ENCODE assay signal across 1 cellular context in the genomic region with DNA sequence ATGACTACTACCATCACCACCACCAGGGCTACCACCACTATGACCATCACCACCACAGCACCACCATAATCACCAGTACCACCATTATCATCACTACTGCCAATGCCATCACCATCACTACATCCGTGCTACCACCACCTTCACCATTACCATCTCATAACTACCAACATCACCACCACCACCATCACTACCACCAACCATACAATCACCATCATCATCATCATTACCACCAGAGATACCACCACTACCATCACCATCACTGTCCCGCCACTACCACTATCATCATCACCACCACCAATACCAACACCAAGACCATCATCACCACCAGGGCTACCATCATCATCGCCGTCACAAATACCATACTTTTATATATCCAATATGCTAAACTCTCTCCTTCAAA.
TF ChIP-seq lines count a peak whose summit lies in the region.

No MANE protein-coding gene starts in this region.

TF ChIP-seq in HEK293, 187 proteins besides CTCF, POLR2A, EP300 and RAD21 (continued from another document):
- TF ChIP-seq, protein P1, sequence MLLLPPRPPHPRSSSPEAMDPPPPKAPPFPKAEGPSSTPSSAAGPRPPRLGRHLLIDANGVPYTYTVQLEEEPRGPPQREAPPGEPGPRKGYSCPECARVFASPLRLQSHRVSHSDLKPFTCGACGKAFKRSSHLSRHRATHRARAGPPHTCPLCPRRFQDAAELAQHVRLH (tag by site-specific recombination; IDR thresholded peaks at IDR 0.05) = peak; percentile 48; the same call in 1 of the 2 replicates
- TF ChIP-seq ZBTB20 (tag by site-specific recombination; IDR thresholded peaks at IDR 0.05) (0 out of 2 replicates have a peak, but pooled peaks have one; percentile 30), ZNF514 (tag by site-specific recombination; IDR thresholded peaks at IDR 0.05) (no peak), ZNF544 (tag by site-specific recombination; IDR thresholded peaks at IDR 0.05) (peak; percentile 33; the same call in 1 of the 2 replicates), ZNF248 (tag by site-specific recombination; IDR thresholded peaks at IDR 0.05) (no peak), ZNF561 (tag by site-specific recombination; IDR thresholded peaks at IDR 0.05; ENCODE audit: borderline replicate concordance) (no peak), ZNF624 (tag by site-specific recombination; IDR thresholded peaks at IDR 0.05) (no peak), ZNF830 (tag by site-specific recombination; IDR thresholded peaks at IDR 0.05; ENCODE audit: low read depth) (no peak), ZEB2 (tag by site-specific recombination; IDR thresholded peaks at IDR 0.05) (no peak), ZBTB21 (tag by site-specific recombination; IDR thresholded peaks at IDR 0.05) (no peak), ZNF350 (tag by site-specific recombination; IDR thresholded peaks at IDR 0.05) (no peak), ZNF76 (tag by site-specific recombination; IDR thresholded peaks at IDR 0.05; ENCODE audit: borderline replicate concordance, low read depth) (no peak)
- TF ChIP-seq, protein P2, sequence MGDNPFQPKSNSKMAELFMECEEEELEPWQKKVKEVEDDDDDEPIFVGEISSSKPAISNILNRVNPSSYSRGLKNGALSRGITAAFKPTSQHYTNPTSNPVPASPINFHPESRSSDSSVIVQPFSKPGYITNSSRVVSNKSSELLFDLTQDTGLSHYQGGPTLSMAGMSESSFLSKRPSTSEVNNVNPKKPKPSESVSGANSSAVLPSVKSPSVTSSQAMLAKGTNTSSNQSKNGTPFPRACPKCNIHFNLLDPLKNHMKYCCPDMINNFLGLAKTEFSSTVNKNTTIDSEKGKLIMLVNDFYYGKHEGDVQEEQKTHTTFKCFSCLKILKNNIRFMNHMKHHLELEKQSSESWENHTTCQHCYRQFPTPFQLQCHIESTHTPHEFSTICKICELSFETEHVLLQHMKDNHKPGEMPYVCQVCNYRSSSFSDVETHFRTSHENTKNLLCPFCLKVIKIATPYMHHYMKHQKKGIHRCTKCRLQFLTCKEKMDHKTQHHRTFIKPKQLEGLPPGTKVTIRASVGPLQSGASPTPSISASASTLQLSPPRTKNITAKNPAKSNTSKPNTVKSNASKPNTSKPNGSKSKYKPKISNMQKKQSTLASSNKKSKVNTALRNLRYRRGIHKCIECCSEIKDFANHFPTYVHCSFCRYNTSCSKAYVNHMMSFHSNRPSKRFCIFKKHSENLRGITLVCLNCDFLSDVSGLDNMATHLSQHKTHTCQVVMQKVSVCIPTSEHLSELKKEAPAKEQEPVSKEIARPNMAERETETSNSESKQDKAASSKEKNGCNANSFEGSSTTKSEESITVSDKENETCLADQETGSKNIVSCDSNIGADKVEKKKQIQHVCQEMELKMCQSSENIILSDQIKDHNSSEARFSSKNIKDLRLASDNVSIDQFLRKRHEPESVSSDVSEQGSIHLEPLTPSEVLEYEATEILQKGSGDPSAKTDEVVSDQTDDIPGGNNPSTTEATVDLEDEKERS (tag by site-specific recombination; IDR thresholded peaks at IDR 0.05) = no peak
- TF ChIP-seq, protein P3, sequence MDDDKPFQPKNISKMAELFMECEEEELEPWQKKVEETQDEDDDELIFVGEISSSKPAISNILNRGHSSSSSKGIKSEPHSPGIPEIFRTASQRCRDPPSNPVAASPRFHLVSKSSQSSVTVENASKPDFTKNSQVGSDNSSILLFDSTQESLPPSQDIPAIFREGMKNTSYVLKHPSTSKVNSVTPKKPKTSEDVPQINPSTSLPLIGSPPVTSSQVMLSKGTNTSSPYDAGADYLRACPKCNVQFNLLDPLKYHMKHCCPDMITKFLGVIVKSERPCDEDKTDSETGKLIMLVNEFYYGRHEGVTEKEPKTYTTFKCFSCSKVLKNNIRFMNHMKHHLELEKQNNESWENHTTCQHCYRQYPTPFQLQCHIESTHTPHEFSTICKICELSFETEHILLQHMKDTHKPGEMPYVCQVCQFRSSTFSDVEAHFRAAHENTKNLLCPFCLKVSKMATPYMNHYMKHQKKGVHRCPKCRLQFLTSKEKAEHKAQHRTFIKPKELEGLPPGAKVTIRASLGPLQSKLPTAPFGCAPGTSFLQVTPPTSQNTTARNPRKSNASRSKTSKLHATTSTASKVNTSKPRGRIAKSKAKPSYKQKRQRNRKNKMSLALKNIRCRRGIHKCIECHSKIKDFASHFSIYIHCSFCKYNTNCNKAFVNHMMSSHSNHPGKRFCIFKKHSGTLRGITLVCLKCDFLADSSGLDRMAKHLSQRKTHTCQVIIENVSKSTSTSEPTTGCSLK (tag by site-specific recombination; IDR thresholded peaks at IDR 0.05) = no peak
- TF ChIP-seq, protein P4, sequence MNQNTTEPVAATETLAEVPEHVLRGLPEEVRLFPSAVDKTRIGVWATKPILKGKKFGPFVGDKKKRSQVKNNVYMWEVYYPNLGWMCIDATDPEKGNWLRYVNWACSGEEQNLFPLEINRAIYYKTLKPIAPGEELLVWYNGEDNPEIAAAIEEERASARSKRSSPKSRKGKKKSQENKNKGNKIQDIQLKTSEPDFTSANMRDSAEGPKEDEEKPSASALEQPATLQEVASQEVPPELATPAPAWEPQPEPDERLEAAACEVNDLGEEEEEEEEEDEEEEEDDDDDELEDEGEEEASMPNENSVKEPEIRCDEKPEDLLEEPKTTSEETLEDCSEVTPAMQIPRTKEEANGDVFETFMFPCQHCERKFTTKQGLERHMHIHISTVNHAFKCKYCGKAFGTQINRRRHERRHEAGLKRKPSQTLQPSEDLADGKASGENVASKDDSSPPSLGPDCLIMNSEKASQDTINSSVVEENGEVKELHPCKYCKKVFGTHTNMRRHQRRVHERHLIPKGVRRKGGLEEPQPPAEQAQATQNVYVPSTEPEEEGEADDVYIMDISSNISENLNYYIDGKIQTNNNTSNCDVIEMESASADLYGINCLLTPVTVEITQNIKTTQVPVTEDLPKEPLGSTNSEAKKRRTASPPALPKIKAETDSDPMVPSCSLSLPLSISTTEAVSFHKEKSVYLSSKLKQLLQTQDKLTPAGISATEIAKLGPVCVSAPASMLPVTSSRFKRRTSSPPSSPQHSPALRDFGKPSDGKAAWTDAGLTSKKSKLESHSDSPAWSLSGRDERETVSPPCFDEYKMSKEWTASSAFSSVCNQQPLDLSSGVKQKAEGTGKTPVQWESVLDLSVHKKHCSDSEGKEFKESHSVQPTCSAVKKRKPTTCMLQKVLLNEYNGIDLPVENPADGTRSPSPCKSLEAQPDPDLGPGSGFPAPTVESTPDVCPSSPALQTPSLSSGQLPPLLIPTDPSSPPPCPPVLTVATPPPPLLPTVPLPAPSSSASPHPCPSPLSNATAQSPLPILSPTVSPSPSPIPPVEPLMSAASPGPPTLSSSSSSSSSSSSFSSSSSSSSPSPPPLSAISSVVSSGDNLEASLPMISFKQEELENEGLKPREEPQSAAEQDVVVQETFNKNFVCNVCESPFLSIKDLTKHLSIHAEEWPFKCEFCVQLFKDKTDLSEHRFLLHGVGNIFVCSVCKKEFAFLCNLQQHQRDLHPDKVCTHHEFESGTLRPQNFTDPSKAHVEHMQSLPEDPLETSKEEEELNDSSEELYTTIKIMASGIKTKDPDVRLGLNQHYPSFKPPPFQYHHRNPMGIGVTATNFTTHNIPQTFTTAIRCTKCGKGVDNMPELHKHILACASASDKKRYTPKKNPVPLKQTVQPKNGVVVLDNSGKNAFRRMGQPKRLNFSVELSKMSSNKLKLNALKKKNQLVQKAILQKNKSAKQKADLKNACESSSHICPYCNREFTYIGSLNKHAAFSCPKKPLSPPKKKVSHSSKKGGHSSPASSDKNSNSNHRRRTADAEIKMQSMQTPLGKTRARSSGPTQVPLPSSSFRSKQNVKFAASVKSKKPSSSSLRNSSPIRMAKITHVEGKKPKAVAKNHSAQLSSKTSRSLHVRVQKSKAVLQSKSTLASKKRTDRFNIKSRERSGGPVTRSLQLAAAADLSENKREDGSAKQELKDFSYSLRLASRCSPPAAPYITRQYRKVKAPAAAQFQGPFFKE (tag by site-specific recombination; IDR thresholded peaks at IDR 0.05; ENCODE audit: borderline replicate concordance) = no peak
- TF ChIP-seq, protein P5, sequence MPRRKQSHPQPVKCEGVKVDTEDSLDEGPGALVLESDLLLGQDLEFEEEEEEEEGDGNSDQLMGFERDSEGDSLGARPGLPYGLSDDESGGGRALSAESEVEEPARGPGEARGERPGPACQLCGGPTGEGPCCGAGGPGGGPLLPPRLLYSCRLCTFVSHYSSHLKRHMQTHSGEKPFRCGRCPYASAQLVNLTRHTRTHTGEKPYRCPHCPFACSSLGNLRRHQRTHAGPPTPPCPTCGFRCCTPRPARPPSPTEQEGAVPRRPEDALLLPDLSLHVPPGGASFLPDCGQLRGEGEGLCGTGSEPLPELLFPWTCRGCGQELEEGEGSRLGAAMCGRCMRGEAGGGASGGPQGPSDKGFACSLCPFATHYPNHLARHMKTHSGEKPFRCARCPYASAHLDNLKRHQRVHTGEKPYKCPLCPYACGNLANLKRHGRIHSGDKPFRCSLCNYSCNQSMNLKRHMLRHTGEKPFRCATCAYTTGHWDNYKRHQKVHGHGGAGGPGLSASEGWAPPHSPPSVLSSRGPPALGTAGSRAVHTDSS (tag by site-specific recombination; IDR thresholded peaks at IDR 0.05) = peak; percentile 59; the same call in 1 of the 2 replicates
